In genomic region chr3:175075269-175075668, GRCh38 we compare ENCODE assay signal across 27 cellular contexts.
DNase-seq lines count a peak whose midpoint lies in the region; ATAC-seq and TF ChIP-seq lines count a peak whose summit lies in the region.
"Had no signal": no experiment of that assay in that cellular context is flagged by ENCODE, and none has a peak within 500 bp of the region (broad histone marks: within the 10 kb centered on the region; RNA-seq: fewer than 3 reads in every experiment).

No MANE protein-coding gene starts in this region.

- H3K4me3 ChIP-seq in breast epithelium (no peak overlapping the region), adipocyte (ENCODE audit: low read length) (no peak overlapping the region), body of pancreas (no peak overlapping the region), WERI-Rb-1 (ENCODE audit: low read depth, low read length) (no peak overlapping the region)
- H3K4me3 ChIP-seq: BLaER1, spleen, tibial artery had no signal

- TF ChIP-seq CTCF in MCF 10A (IDR thresholded peaks at IDR 0.05; ENCODE audit: unreplicated experiment) = no peak
- TF ChIP-seq CTCF in breast epithelium (IDR thresholded peaks at IDR 0.05) = no peak
- TF ChIP-seq CTCF in body of pancreas (IDR thresholded peaks at IDR 0.05) = no peak
- TF ChIP-seq CTCF in WERI-Rb-1 (IDR thresholded peaks at IDR 0.05; ENCODE audit: low read depth, low read length) = no peak

- no peaks in the 10 kb centered on the region for H3K36me3 Mint-ChIP-seq in MCF 10A (ENCODE audit: insufficient read depth, unreplicated experiment)
- H3K36me3 Mint-ChIP-seq: activated naive CD4-positive, alpha-beta T cell treated with anti-CD3 and anti-CD28 coated beads, Interleukin-2, amount 10 ng/mL, durations not matched to agents 7 days and 5 days; memory B cell; naive thymus-derived CD8-positive, alpha-beta T cell had no signal

- H3K27ac ChIP-seq in breast epithelium (no peak overlapping the region), body of pancreas (no peak overlapping the region), WERI-Rb-1 (no peak overlapping the region)
- H3K27ac ChIP-seq: BLaER1, spleen, tibial artery had no signal

- ATAC-seq in body of pancreas = no peak
- no peak for ATAC-seq in HG03039 (IDR thresholded peaks at IDR 0.05; ENCODE audit: unreplicated experiment)
- ATAC-seq: naive thymus-derived CD8-positive, alpha-beta T cell had no signal

- H3K27me3 ChIP-seq in breast epithelium (no peaks in the 10 kb centered on the region), adipocyte (replicated peaks; ENCODE audit: control insufficient read depth, insufficient read depth, low read length) (no peaks in the 10 kb centered on the region), body of pancreas (no peaks in the 10 kb centered on the region), WERI-Rb-1 (ENCODE audit: insufficient read depth, low read depth, severe bottlenecking) (no peaks in the 10 kb centered on the region)
- H3K27me3 ChIP-seq: BLaER1, spleen, tibial artery had no signal

- H3K27ac Mint-ChIP-seq in MCF 10A (ENCODE audit: low read depth, unreplicated experiment) = no peak overlapping the region
- H3K27ac Mint-ChIP-seq: activated naive CD4-positive, alpha-beta T cell treated with anti-CD3 and anti-CD28 coated beads, Interleukin-2, amount 10 ng/mL, durations not matched to agents 7 days and 5 days; H9; memory B cell; naive thymus-derived CD8-positive, alpha-beta T cell; stimulated activated naive CD8-positive, alpha-beta T cell treated with anti-CD3 and anti-CD28 coated beads, Interleukin-15, Interleukin-2, amounts not matched to agents 100 ng/mL and 50 ng/mL, for 24 hours had no signal

- no peak for TF ChIP-seq POLR2A in breast epithelium (IDR thresholded peaks at IDR 0.05)
- TF ChIP-seq POLR2A in body of pancreas (IDR thresholded peaks at IDR 0.05) = no peak

- no peaks in the 10 kb centered on the region for H3K9me3 ChIP-seq in breast epithelium
- H3K9me3 ChIP-seq in adipocyte (ENCODE audit: control insufficient read depth, low read length) = no peaks in the 10 kb centered on the region
- H3K9me3 ChIP-seq in body of pancreas = no peaks in the 10 kb centered on the region
- H3K9me3 ChIP-seq in WERI-Rb-1 (ENCODE audit: severe bottlenecking) = no peaks in the 10 kb centered on the region
- H3K9me3 ChIP-seq: BLaER1, tibial artery had no signal

- H3K9me3 Mint-ChIP-seq in MCF 10A (ENCODE audit: unreplicated experiment) = no peaks in the 10 kb centered on the region
- H3K9me3 Mint-ChIP-seq: H9; memory B cell; stimulated activated naive CD8-positive, alpha-beta T cell treated with anti-CD3 and anti-CD28 coated beads, Interleukin-15, Interleukin-2, amounts not matched to agents 100 ng/mL and 50 ng/mL, for 24 hours had no signal

- DNase-seq in MCF 10A (ENCODE audit: unreplicated experiment) (peak; percentile 14), breast epithelium (ENCODE audit: low spot score in 2 of 2) (no peak), adipocyte (ENCODE audit: low read depth) (peak; percentile 36), fibroblast of peridontal ligament (ENCODE audit: extremely low read depth) (peak; percentile 51), body of pancreas (no peak), cerebellum (ENCODE audit: low spot score) (no peak), WERI-Rb-1 (no peak)
- DNase-seq: 8988T; activated CD4-positive, alpha-beta T cell treated with anti-CD3 and anti-CD28 coated beads for 4 hours; activated naive CD4-positive, alpha-beta T cell treated with anti-CD3 and anti-CD28 coated beads, Interleukin-2, amount 10 ng/mL, durations not matched to agents 7 days and 5 days; activated T-cell treated with anti-CD3 and anti-CD28 coated beads, Interleukin-2, amount 50 U/mL, for 48 hours; anterior cingulate cortex; effector CD4-positive, alpha-beta T cell; erythroblast; glutamatergic neuron; H9; naive thymus-derived CD8-positive, alpha-beta T cell; NCI-H187; retina; spleen; stimulated activated CD4-positive, alpha-beta T cell treated with anti-CD3 and anti-CD28 coated beads, Interleukin-4, amount 100 ng/mL, for 1 hour; SW 1271; tibial artery had no signal

- H3K4me3 Mint-ChIP-seq in MCF 10A (ENCODE audit: unreplicated experiment) = no peak overlapping the region
- H3K4me3 Mint-ChIP-seq: activated naive CD4-positive, alpha-beta T cell treated with anti-CD3 and anti-CD28 coated beads, Interleukin-2, amount 10 ng/mL, durations not matched to agents 7 days and 5 days; H9; memory B cell; naive thymus-derived CD8-positive, alpha-beta T cell; stimulated activated naive CD8-positive, alpha-beta T cell treated with anti-CD3 and anti-CD28 coated beads, Interleukin-15, Interleukin-2, amounts not matched to agents 100 ng/mL and 50 ng/mL, for 24 hours had no signal

- no peaks in the 10 kb centered on the region for H3K27me3 Mint-ChIP-seq in MCF 10A (ENCODE audit: insufficient read depth, unreplicated experiment)
- H3K27me3 Mint-ChIP-seq: activated naive CD4-positive, alpha-beta T cell treated with anti-CD3 and anti-CD28 coated beads, Interleukin-2, amount 10 ng/mL, durations not matched to agents 7 days and 5 days; memory B cell; naive thymus-derived CD8-positive, alpha-beta T cell; stimulated activated naive CD8-positive, alpha-beta T cell treated with anti-CD3 and anti-CD28 coated beads, Interleukin-15, Interleukin-2, amounts not matched to agents 100 ng/mL and 50 ng/mL, for 24 hours had no signal

- CTCF ChIA-PET in MCF 10A (lab: Yijun Ruan, JAX) = interaction anchor here (1.1 kb wide), 1 partner anchor 308 kb away, joined by 3 read pairs; no protein-coding TSS in a partner anchor

- BruUV-seq in MCF 10A (replicated peaks; lab: Mats Ljungman, UMichigan) = no TSS peak

- intact Hi-C loops in MCF 10A (cut with micrococcal nuclease) = no loop called here
- intact Hi-C loops in breast epithelium (cut with DNase I; ENCODE audit: low total_unique reads) = no loop called here
- intact Hi-C loops in body of pancreas (cut with DNase I) = no loop called here

- POLR2A ChIA-PET in MCF 10A (lab: Yijun Ruan, JAX) = interaction anchor here (0.7 kb wide), 1 partner anchor 14 kb away, joined by 3 read pairs; no protein-coding TSS in a partner anchor

- no peaks in the 10 kb centered on the region for H3K36me3 ChIP-seq in breast epithelium
- no peaks in the 10 kb centered on the region for H3K36me3 ChIP-seq in adipocyte (ENCODE audit: control insufficient read depth, insufficient read depth, low read length, severe bottlenecking)
- H3K36me3 ChIP-seq in body of pancreas (replicated peaks in 1 of 2; ENCODE audit: insufficient read depth in 1 of 2, low read depth in 2 of 2) = no peaks in the 10 kb centered on the region
- H3K36me3 ChIP-seq in WERI-Rb-1 = no peaks in the 10 kb centered on the region
- H3K36me3 ChIP-seq: BLaER1, spleen, tibial artery had no signal

- no peak overlapping the region for H3K9ac ChIP-seq in adipocyte (ENCODE audit: low read length)
- H3K9ac ChIP-seq: BLaER1 had no signal

- H3K4me1 ChIP-seq in breast epithelium (no peaks in the 10 kb centered on the region), adipocyte (ENCODE audit: control insufficient read depth, insufficient read depth, low read length) (peaks cover 16% of the 10 kb centered on the region), body of pancreas (no peaks in the 10 kb centered on the region)
- H3K4me1 ChIP-seq: BLaER1, spleen had no signal

- H3K4me1 Mint-ChIP-seq in MCF 10A (ENCODE audit: insufficient read depth, unreplicated experiment) = no peaks in the 10 kb centered on the region
- H3K4me1 Mint-ChIP-seq: activated naive CD4-positive, alpha-beta T cell treated with anti-CD3 and anti-CD28 coated beads, Interleukin-2, amount 10 ng/mL, durations not matched to agents 7 days and 5 days; H9; memory B cell; naive thymus-derived CD8-positive, alpha-beta T cell had no signal

Comparison
In these comparisons a context has a peak if more than half of its experiments do, and no peak if none do; other contexts are left out.
1. DNase-seq: peak in MCF 10A (single experiment), adipocyte (single experiment) and fibroblast of peridontal ligament (single experiment); none in breast epithelium (0 of 2), body of pancreas (0 of 4), cerebellum (single experiment) and WERI-Rb-1 (single experiment).